In the genomic region with DNA sequence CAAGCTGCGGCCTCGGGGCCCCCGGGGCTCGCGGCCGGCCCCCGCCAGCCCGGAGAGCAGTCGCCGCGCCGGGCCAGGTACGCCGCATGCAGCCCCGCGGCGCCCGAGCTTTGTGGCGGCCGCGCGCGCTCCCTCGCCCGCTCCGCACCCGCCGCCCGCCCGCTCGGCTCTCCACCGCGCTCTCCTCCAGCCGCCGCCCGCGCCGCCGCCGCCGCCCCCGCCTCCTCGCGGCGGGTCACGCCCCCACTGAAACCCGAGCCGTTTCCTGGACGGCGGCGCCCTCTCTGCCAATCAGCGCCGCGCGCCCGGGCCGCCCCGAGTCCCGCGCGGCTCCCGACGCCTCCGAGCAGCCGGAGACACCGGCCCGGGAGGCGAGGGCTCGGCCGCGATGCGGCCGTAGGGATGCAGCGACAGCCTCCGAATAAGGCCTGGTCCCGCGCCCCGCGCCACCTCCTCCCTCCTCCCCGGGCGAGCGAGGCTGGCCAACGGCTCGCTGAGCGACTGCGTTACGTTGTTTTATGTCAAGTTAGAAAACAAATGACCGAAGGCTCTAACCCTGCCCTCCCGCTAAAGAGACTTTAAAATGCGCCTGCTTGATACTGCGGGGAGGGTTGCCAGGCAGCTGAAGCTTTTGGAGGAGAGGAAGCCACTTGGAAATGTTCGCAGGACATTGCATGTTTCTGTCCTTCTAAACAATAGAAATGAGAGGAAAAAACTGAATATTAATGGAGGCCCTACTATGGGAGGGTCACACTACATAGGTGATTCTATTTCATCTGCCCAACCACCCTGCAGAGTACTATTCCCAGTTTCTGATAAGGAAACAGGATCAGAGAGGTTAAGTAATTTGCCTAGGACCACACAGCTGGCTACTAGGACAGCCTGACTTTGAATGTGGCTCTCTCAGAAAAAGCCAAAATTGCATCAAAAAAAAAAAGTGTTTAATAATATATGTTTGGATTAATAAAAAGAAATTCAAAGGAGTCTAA, we compare ENCODE assay signal across 7 cellular contexts. TPM values are rescaled to one million over a fixed set of nuclear protein-coding genes. Genes with fewer than 3 reads are reported as not detected.
A peak's percentile ranks its signal among the peaks of the same experiment; 100 is the strongest.
DNase-seq lines count a peak whose midpoint lies in the region; TF ChIP-seq lines count a peak whose summit lies in the region.

TSS of gene FGFR2 (minus strand) at position 184 of the 989 bp plus-strand sequence. CDS start 4,627 bp downstream, outside the sequence.

- H3K27me3 ChIP-seq in GM23248 (replicated peaks; ENCODE audit: insufficient read depth) (peaks cover 53% of the 10 kb centered on the region), neural progenitor cell (peaks cover 18% of the 10 kb centered on the region)

- H3F3A ChIP-seq in GM23248 (ENCODE audit: insufficient read depth) (no peaks in the 10 kb centered on the region), neural progenitor cell (ENCODE audit: low read depth) (peaks cover 64% of the 10 kb centered on the region)

- H3K27ac Mint-ChIP-seq in activated T-helper 2 cell treated with anti-CD3 and anti-CD28 coated beads, Interferon-gamma antibody, Interleukin-2, Interleukin-4, amounts not matched to agents 10 μg/mL and 5 μg/mL and 100 μg/mL, durations not matched to agents 14 hours and 24 hours and 36 hours: no peak within 1 kb of the TSS
- H3K27ac Mint-ChIP-seq in neural progenitor cell: peak within 1 kb of the TSS; percentile 88

- H3K4me3 Mint-ChIP-seq in activated T-helper 2 cell treated with anti-CD3 and anti-CD28 coated beads, Interferon-gamma antibody, Interleukin-2, Interleukin-4, amounts not matched to agents 10 μg/mL and 5 μg/mL and 100 μg/mL, durations not matched to agents 14 hours and 24 hours and 36 hours (ENCODE audit: low read depth): peak within 1 kb of the TSS; percentile 4
- peak within 1 kb of the TSS; percentile 90 for H3K4me3 Mint-ChIP-seq in neural progenitor cell

- peaks cover 54% of the 10 kb centered on the region for H3K27me3 Mint-ChIP-seq in activated T-helper 2 cell treated with anti-CD3 and anti-CD28 coated beads, Interferon-gamma antibody, Interleukin-2, Interleukin-4, amounts not matched to agents 10 μg/mL and 5 μg/mL and 100 μg/mL, durations not matched to agents 14 hours and 24 hours and 36 hours (ENCODE audit: low read depth)
- H3K27me3 Mint-ChIP-seq in neural progenitor cell (ENCODE audit: insufficient read depth, low read depth): peaks cover 20% of the 10 kb centered on the region

- no peaks in the 10 kb centered on the region for H3K9me2 ChIP-seq in GM23248 (ENCODE audit: insufficient read depth)

- H3K79me2 ChIP-seq in GM23248 (ENCODE audit: insufficient read depth) (no peaks in the 10 kb centered on the region), neural progenitor cell (ENCODE audit: low read depth) (peaks cover 45% of the 10 kb centered on the region)

- H4K20me1 ChIP-seq in GM23248 (ENCODE audit: insufficient read depth) (no peaks in the 10 kb centered on the region), neural progenitor cell (ENCODE audit: low read depth) (peaks cover 49% of the 10 kb centered on the region)

- in situ Hi-C loops in GM23248 (cut with MboI): no loop called here

- H3K36me3 ChIP-seq in GM23248 (ENCODE audit: low read depth): no peaks in the 10 kb centered on the region
- no peaks in the 10 kb centered on the region for H3K36me3 ChIP-seq in neural progenitor cell

- H2AFZ ChIP-seq in GM23248: peak within 1 kb of the TSS; percentile 68
- peak within 1 kb of the TSS; percentile 86 for H2AFZ ChIP-seq in neural progenitor cell (replicated peaks)

- H3K4me2 ChIP-seq in GM23248 (ENCODE audit: unreplicated experiment) (peak within 1 kb of the TSS; percentile 70), neural progenitor cell (peak within 1 kb of the TSS; percentile 79)

- DNase-seq in GM10266 (ENCODE audit: extremely low spot score) (peak; percentile 67), GM23248 (peak; percentile 67), NCI-H1092 treated with DMSO at 0.1 percent for 48 hours (lab: John Stamatoyannopoulos, UW) (peak; percentile 70), glomerular visceral epithelial cell (ENCODE audit: extremely low spot score) (peak; percentile 7), neural progenitor cell (ENCODE audit: low spot score) (peak; percentile 98), amniotic stem cell (lab: John Stamatoyannopoulos, UW) (no peak)
- DNase-seq in activated T-helper 2 cell treated with anti-CD3 and anti-CD28 coated beads, Interferon-gamma antibody, Interleukin-2, Interleukin-4, amounts not matched to agents 10 μg/mL and 5 μg/mL and 100 μg/mL, durations not matched to agents 14 hours and 24 hours and 36 hours (ENCODE audit: low spot score): peak; percentile 36

- H3K9ac ChIP-seq in GM23248: no peak within 1 kb of the TSS
- H3K9ac ChIP-seq in neural progenitor cell: peak within 1 kb of the TSS; percentile 43

- 2 to 5% methylated on average over 56 to 60 of the region's 92 CpGs for WGBS in GM23248 (ENCODE audit: low coverage in 1 of 2, low lambda C conversion rate in 2 of 2, missing lambda C conversion rate in 2 of 2), 2 experiments

- TF ChIP-seq CTCF in GM10266 (IDR thresholded peaks at IDR 0.05; ENCODE audit: control insufficient read depth, insufficient read depth, low read depth, missing control alignments) (no peak), neural progenitor cell (IDR thresholded peaks at IDR 0.05) (no peak)

- H3K27ac ChIP-seq in GM23248: no peak within 1 kb of the TSS
- peak within 1 kb of the TSS; percentile 99 for H3K27ac ChIP-seq in neural progenitor cell

- H3K4me3 ChIP-seq in GM23248: peak within 1 kb of the TSS; percentile 57
- peak within 1 kb of the TSS; percentile 82 for H3K4me3 ChIP-seq in neural progenitor cell

- H3K9me3 Mint-ChIP-seq in activated T-helper 2 cell treated with anti-CD3 and anti-CD28 coated beads, Interferon-gamma antibody, Interleukin-2, Interleukin-4, amounts not matched to agents 10 μg/mL and 5 μg/mL and 100 μg/mL, durations not matched to agents 14 hours and 24 hours and 36 hours: no peaks in the 10 kb centered on the region
- H3K9me3 Mint-ChIP-seq in neural progenitor cell: no peaks in the 10 kb centered on the region

- no peaks in the 10 kb centered on the region for H3K4me1 Mint-ChIP-seq in activated T-helper 2 cell treated with anti-CD3 and anti-CD28 coated beads, Interferon-gamma antibody, Interleukin-2, Interleukin-4, amounts not matched to agents 10 μg/mL and 5 μg/mL and 100 μg/mL, durations not matched to agents 14 hours and 24 hours and 36 hours (ENCODE audit: low read depth)
- H3K4me1 Mint-ChIP-seq in neural progenitor cell: peaks cover 61% of the 10 kb centered on the region

- H3K9me3 ChIP-seq in GM23248 (ENCODE audit: low read depth) (no peaks in the 10 kb centered on the region), neural progenitor cell (ENCODE audit: low read depth) (no peaks in the 10 kb centered on the region)

- intact Hi-C loops in activated T-helper 2 cell treated with anti-CD3 and anti-CD28 coated beads, Interferon-gamma antibody, Interleukin-2, Interleukin-4, amounts not matched to agents 10 μg/mL and 5 μg/mL and 100 μg/mL, durations not matched to agents 14 hours and 24 hours and 36 hours (cut with micrococcal nuclease): no loop called here

- H3K4me1 ChIP-seq in GM23248 (ENCODE audit: insufficient read depth): peaks cover 3% of the 10 kb centered on the region; the same call in 1 of the 2 replicates
- H3K4me1 ChIP-seq in neural progenitor cell: peaks cover 39% of the 10 kb centered on the region

- H3K36me3 Mint-ChIP-seq in activated T-helper 2 cell treated with anti-CD3 and anti-CD28 coated beads, Interferon-gamma antibody, Interleukin-2, Interleukin-4, amounts not matched to agents 10 μg/mL and 5 μg/mL and 100 μg/mL, durations not matched to agents 14 hours and 24 hours and 36 hours (ENCODE audit: low read depth): no peaks in the 10 kb centered on the region
- peaks cover 7% of the 10 kb centered on the region for H3K36me3 Mint-ChIP-seq in neural progenitor cell

RNA-seq across cellular contexts. Expression of gene FGFR2, which starts in this region (rescaled TPM):
- not detected in 2 replicates for total RNA-seq in GM23248 (2014; rRNA removed; shearing (Covaris generic))
- 0.09 and 0.15 TPM in 2 replicates for polyA plus RNA-seq in GM23248 (2016; fragmentation: Nextera tagmentation; extraction: Ambion mirVana)
- not detected in 2 replicates for total RNA-seq in activated T-helper 2 cell treated with anti-CD3 and anti-CD28 coated beads, Interferon-gamma antibody, Interleukin-2, Interleukin-4, amounts not matched to agents 10 μg/mL and 5 μg/mL and 100 μg/mL, durations not matched to agents 14 hours and 24 hours and 36 hours
- 76.3 and 99.1 TPM in 2 replicates for total RNA-seq in neural progenitor cell (ENCODE audit: low replicate concordance)

Comparison
In these comparisons a context has a peak if more than half of its experiments do, and no peak if none do; other contexts are left out.
1. RNA of gene FGFR2 (total RNA-seq): 76.3 to 99.1 TPM in neural progenitor cell; not detected in GM23248 and not detected in activated T-helper 2 cell treated with anti-CD3 and anti-CD28 coated beads, Interferon-gamma antibody, Interleukin-2, Interleukin-4, amounts not matched to agents 10 μg/mL and 5 μg/mL and 100 μg/mL, durations not matched to agents 14 hours and 24 hours and 36 hours; every median in the first group is over 10 times any median in the second.
2. Peak in DNase-seq, H3K4me3 ChIP-seq and H3K4me2 ChIP-seq in GM23248; RNA of the gene not detected or under 1 TPM.
3. Peak in DNase-seq in activated T-helper 2 cell treated with anti-CD3 and anti-CD28 coated beads, Interferon-gamma antibody, Interleukin-2, Interleukin-4, amounts not matched to agents 10 μg/mL and 5 μg/mL and 100 μg/mL, durations not matched to agents 14 hours and 24 hours and 36 hours; RNA of the gene not detected or under 1 TPM.